In genomic region chr3:73229036-73229435, GRCh38 we compare ENCODE assay signal across 23 cellular contexts.
"Had no signal": no experiment of that assay in that cellular context is flagged by ENCODE, and none has a peak within 500 bp of the region (broad histone marks: within the 10 kb centered on the region; RNA-seq: fewer than 3 reads in every experiment).

No MANE protein-coding gene starts in this region.

- ATAC-seq: activated CD4-positive, CD25-positive, alpha-beta regulatory T cell treated with anti-CD3 and anti-CD28 coated beads, Interleukin-2, amount 50 U/mL, for 24 hours; left lung; lower lobe of right lung; stimulated activated naive B cell treated with anti-CD40 and anti-IgM and Interleukin-4, amounts not matched to agents 10 μg/mL and 1 μg/mL and 100 μg/mL, for 72 hours; T-cell had no signal

- DNase-seq: activated CD4-positive, alpha-beta T cell treated with anti-CD3 and anti-CD28 coated beads for 48 hours; activated CD4-positive, alpha-beta T cell treated with anti-CD3 and anti-CD28 coated beads, Interleukin-2, amount 50 U/mL, for 48 hours; activated CD8-positive, alpha-beta memory T cell treated with anti-CD3 and anti-CD28 coated beads for 24 hours; activated gamma-delta T cell; activated naive CD4-positive, alpha-beta T cell treated with anti-CD3 and anti-CD28 coated beads, Interleukin-2, amount 10 ng/mL, durations not matched to agents 7 days and 5 days; activated naive CD8-positive, alpha-beta T cell treated with anti-CD3 and anti-CD28 coated beads, Interleukin-2, amount 10 ng/mL, durations not matched to agents 7 days and 5 days; left lung; lower lobe of right lung; right lobe of liver; stimulated activated CD4-positive, alpha-beta T cell treated with anti-CD3 and anti-CD28 coated beads, Interleukin-15, amount 100 ng/mL, for 24 hours; stimulated activated CD4-positive, alpha-beta T cell treated with anti-CD3 and anti-CD28 coated beads, Interleukin-2, amount 100 ng/mL, for 24 hours; stimulated activated naive B cell treated with anti-CD40 and anti-IgM and Interleukin-4, amounts not matched to agents 10 μg/mL and 1 μg/mL and 100 μg/mL, for 72 hours; T-cell; WERI-Rb-1 had no signal

- H3K27me3 ChIP-seq: ascending aorta, left lung, neutrophil, right lobe of liver, suprapubic skin, tibial nerve had no signal

- H3K4me3 ChIP-seq: ascending aorta, left lung, lower lobe of right lung, right lobe of liver, suprapubic skin, tibial nerve had no signal

- H3K27me3 Mint-ChIP-seq: activated naive CD8-positive, alpha-beta T cell treated with anti-CD3 and anti-CD28 coated beads, Interleukin-2, amount 10 ng/mL, durations not matched to agents 7 days and 5 days; dendritic cell treated with granulocyte-macrophage colony-stimulating factor and Interleukin-4, amounts not matched to agents 40 ng/mL and 50 ng/mL, for 4 days; stimulated activated naive B cell treated with anti-CD40 and anti-IgM and Interleukin-4, amounts not matched to agents 10 μg/mL and 1 μg/mL and 100 μg/mL, for 72 hours; T-cell had no signal

- H3K27ac Mint-ChIP-seq: activated naive CD4-positive, alpha-beta T cell treated with anti-CD3 and anti-CD28 coated beads, Interleukin-2, amount 10 ng/mL, durations not matched to agents 7 days and 5 days; activated naive CD8-positive, alpha-beta T cell treated with anti-CD3 and anti-CD28 coated beads, Interleukin-2, amount 10 ng/mL, durations not matched to agents 7 days and 5 days; dendritic cell treated with granulocyte-macrophage colony-stimulating factor and Interleukin-4, amounts not matched to agents 40 ng/mL and 50 ng/mL, for 4 days; nephron; stimulated activated naive B cell treated with anti-CD40 and anti-IgM and Interleukin-4, amounts not matched to agents 10 μg/mL and 1 μg/mL and 100 μg/mL, for 72 hours; T-cell; T-helper 2 cell treated with Interferon-gamma antibody and Interleukin-4, amounts not matched to agents 5 μg/mL and 100 μg/mL, for 36 hours had no signal

- H3K4me3 Mint-ChIP-seq: activated naive CD4-positive, alpha-beta T cell treated with anti-CD3 and anti-CD28 coated beads, Interleukin-2, amount 10 ng/mL, durations not matched to agents 7 days and 5 days; activated naive CD8-positive, alpha-beta T cell treated with anti-CD3 and anti-CD28 coated beads, Interleukin-2, amount 10 ng/mL, durations not matched to agents 7 days and 5 days; central memory CD8-positive, alpha-beta T cell; dendritic cell treated with granulocyte-macrophage colony-stimulating factor and Interleukin-4, amounts not matched to agents 40 ng/mL and 50 ng/mL, for 4 days; nephron; stimulated activated naive B cell treated with anti-CD40 and anti-IgM and Interleukin-4, amounts not matched to agents 10 μg/mL and 1 μg/mL and 100 μg/mL, for 72 hours; T-cell; T-helper 2 cell treated with Interferon-gamma antibody and Interleukin-4, amounts not matched to agents 5 μg/mL and 100 μg/mL, for 36 hours had no signal

- H3K36me3 Mint-ChIP-seq: activated naive CD4-positive, alpha-beta T cell treated with anti-CD3 and anti-CD28 coated beads, Interleukin-2, amount 10 ng/mL, durations not matched to agents 7 days and 5 days; activated naive CD8-positive, alpha-beta T cell treated with anti-CD3 and anti-CD28 coated beads, Interleukin-2, amount 10 ng/mL, durations not matched to agents 7 days and 5 days; stimulated activated naive B cell treated with anti-CD40 and anti-IgM and Interleukin-4, amounts not matched to agents 10 μg/mL and 1 μg/mL and 100 μg/mL, for 72 hours; T-cell had no signal

- H3K9me3 Mint-ChIP-seq: activated naive CD4-positive, alpha-beta T cell treated with anti-CD3 and anti-CD28 coated beads, Interleukin-2, amount 10 ng/mL, durations not matched to agents 7 days and 5 days; activated naive CD8-positive, alpha-beta T cell treated with anti-CD3 and anti-CD28 coated beads, Interleukin-2, amount 10 ng/mL, durations not matched to agents 7 days and 5 days; central memory CD8-positive, alpha-beta T cell; dendritic cell treated with granulocyte-macrophage colony-stimulating factor and Interleukin-4, amounts not matched to agents 40 ng/mL and 50 ng/mL, for 4 days; nephron; T-cell; T-helper 2 cell treated with Interferon-gamma antibody and Interleukin-4, amounts not matched to agents 5 μg/mL and 100 μg/mL, for 36 hours had no signal

- H3K4me1 ChIP-seq: left lung, lower lobe of right lung, right lobe of liver, tibial nerve had no signal

- H3K36me3 ChIP-seq: ascending aorta, left lung, lower lobe of right lung, neutrophil, right lobe of liver, suprapubic skin, tibial nerve, WERI-Rb-1 had no signal

- H3K27ac ChIP-seq: ascending aorta, left lung, lower lobe of right lung, neutrophil, right lobe of liver, suprapubic skin, tibial nerve, WERI-Rb-1 had no signal

- H3K4me1 Mint-ChIP-seq: activated naive CD4-positive, alpha-beta T cell treated with anti-CD3 and anti-CD28 coated beads, Interleukin-2, amount 10 ng/mL, durations not matched to agents 7 days and 5 days; activated naive CD8-positive, alpha-beta T cell treated with anti-CD3 and anti-CD28 coated beads, Interleukin-2, amount 10 ng/mL, durations not matched to agents 7 days and 5 days; central memory CD8-positive, alpha-beta T cell; stimulated activated naive B cell treated with anti-CD40 and anti-IgM and Interleukin-4, amounts not matched to agents 10 μg/mL and 1 μg/mL and 100 μg/mL, for 72 hours; T-cell had no signal

- H3K9me3 ChIP-seq: ascending aorta, left lung, lower lobe of right lung, neutrophil, right lobe of liver, suprapubic skin, tibial nerve had no signal
